2 cellular contexts compared by ENCODE assay signal in genomic region chr3:160226740-160227048, GRCh38.
TF ChIP-seq lines count a peak whose summit lies in the region.

No MANE protein-coding gene starts in this region.

TF ChIP-seq in A549, 52 proteins besides CTCF, POLR2A, EP300 and RAD21 (continued from another document):
- no peak for TF ChIP-seq CHD4 (IDR thresholded peaks at IDR 0.05; ENCODE audit: borderline replicate concordance)

TF ChIP-seq in HCT116, 20 proteins besides CTCF, POLR2A, EP300 and RAD21 (continued from another document):
- TF ChIP-seq CEBPB (IDR thresholded peaks at IDR 0.05; ENCODE audit: low read depth) (no peak), REST (IDR thresholded peaks at IDR 0.05; ENCODE audit: low read depth) (no peak), CBX3 (IDR thresholded peaks at IDR 0.05; ENCODE audit: low read depth) (no peak), POLR2AphosphoS5 (IDR thresholded peaks at IDR 0.05; ENCODE audit: low read depth, low read length) (no peak)
TF ChIP-seq in HCT116: peak in this region for 0.
